In genomic region chr20:58619847-58620431, GRCh38 we compare ENCODE assay signal across 2 cellular contexts.
TF ChIP-seq lines count a peak whose summit lies in the region.

No MANE protein-coding gene starts in this region.

TF ChIP-seq in GM23338, 12 proteins besides CTCF, POLR2A, EP300 and RAD21:
- no peak for TF ChIP-seq CREB1 (CRISPR knock-in tag; IDR thresholded peaks at IDR 0.05; ENCODE audit: low read depth)
- TF ChIP-seq JUNB (IDR thresholded peaks at IDR 0.05; ENCODE audit: unreplicated experiment) = no peak
- TF ChIP-seq NANOG (IDR thresholded peaks at IDR 0.05; ENCODE audit: borderline replicate concordance) = no peak
- TF ChIP-seq EZH2phosphoT487 (IDR thresholded peaks at IDR 0.05; ENCODE audit: unreplicated experiment) = no peak
- no peak for TF ChIP-seq STAT1 (IDR thresholded peaks at IDR 0.05; ENCODE audit: unreplicated experiment)
- TF ChIP-seq, protein P1, sequence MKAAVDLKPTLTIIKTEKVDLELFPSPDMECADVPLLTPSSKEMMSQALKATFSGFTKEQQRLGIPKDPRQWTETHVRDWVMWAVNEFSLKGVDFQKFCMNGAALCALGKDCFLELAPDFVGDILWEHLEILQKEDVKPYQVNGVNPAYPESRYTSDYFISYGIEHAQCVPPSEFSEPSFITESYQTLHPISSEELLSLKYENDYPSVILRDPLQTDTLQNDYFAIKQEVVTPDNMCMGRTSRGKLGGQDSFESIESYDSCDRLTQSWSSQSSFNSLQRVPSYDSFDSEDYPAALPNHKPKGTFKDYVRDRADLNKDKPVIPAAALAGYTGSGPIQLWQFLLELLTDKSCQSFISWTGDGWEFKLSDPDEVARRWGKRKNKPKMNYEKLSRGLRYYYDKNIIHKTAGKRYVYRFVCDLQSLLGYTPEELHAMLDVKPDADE (IDR thresholded peaks at IDR 0.05) = peak; percentile 36
- no peak for TF ChIP-seq REST (IDR thresholded peaks at IDR 0.05; ENCODE audit: unreplicated experiment)
- TF ChIP-seq POLR2AphosphoS5 (IDR thresholded peaks at IDR 0.05; ENCODE audit: low read depth) = peak; percentile 95
- peak; percentile 24; the same call in 1 of the 2 replicates for TF ChIP-seq ZNF331 (CRISPR knock-in tag; IDR thresholded peaks at IDR 0.05; ENCODE audit: low read depth)
- no peak for TF ChIP-seq ZNF114 (CRISPR knock-in tag; IDR thresholded peaks at IDR 0.05)
- no peak for TF ChIP-seq EZH2 (IDR thresholded peaks at IDR 0.05; ENCODE audit: low read depth, unreplicated experiment)
- TF ChIP-seq, protein P2, sequence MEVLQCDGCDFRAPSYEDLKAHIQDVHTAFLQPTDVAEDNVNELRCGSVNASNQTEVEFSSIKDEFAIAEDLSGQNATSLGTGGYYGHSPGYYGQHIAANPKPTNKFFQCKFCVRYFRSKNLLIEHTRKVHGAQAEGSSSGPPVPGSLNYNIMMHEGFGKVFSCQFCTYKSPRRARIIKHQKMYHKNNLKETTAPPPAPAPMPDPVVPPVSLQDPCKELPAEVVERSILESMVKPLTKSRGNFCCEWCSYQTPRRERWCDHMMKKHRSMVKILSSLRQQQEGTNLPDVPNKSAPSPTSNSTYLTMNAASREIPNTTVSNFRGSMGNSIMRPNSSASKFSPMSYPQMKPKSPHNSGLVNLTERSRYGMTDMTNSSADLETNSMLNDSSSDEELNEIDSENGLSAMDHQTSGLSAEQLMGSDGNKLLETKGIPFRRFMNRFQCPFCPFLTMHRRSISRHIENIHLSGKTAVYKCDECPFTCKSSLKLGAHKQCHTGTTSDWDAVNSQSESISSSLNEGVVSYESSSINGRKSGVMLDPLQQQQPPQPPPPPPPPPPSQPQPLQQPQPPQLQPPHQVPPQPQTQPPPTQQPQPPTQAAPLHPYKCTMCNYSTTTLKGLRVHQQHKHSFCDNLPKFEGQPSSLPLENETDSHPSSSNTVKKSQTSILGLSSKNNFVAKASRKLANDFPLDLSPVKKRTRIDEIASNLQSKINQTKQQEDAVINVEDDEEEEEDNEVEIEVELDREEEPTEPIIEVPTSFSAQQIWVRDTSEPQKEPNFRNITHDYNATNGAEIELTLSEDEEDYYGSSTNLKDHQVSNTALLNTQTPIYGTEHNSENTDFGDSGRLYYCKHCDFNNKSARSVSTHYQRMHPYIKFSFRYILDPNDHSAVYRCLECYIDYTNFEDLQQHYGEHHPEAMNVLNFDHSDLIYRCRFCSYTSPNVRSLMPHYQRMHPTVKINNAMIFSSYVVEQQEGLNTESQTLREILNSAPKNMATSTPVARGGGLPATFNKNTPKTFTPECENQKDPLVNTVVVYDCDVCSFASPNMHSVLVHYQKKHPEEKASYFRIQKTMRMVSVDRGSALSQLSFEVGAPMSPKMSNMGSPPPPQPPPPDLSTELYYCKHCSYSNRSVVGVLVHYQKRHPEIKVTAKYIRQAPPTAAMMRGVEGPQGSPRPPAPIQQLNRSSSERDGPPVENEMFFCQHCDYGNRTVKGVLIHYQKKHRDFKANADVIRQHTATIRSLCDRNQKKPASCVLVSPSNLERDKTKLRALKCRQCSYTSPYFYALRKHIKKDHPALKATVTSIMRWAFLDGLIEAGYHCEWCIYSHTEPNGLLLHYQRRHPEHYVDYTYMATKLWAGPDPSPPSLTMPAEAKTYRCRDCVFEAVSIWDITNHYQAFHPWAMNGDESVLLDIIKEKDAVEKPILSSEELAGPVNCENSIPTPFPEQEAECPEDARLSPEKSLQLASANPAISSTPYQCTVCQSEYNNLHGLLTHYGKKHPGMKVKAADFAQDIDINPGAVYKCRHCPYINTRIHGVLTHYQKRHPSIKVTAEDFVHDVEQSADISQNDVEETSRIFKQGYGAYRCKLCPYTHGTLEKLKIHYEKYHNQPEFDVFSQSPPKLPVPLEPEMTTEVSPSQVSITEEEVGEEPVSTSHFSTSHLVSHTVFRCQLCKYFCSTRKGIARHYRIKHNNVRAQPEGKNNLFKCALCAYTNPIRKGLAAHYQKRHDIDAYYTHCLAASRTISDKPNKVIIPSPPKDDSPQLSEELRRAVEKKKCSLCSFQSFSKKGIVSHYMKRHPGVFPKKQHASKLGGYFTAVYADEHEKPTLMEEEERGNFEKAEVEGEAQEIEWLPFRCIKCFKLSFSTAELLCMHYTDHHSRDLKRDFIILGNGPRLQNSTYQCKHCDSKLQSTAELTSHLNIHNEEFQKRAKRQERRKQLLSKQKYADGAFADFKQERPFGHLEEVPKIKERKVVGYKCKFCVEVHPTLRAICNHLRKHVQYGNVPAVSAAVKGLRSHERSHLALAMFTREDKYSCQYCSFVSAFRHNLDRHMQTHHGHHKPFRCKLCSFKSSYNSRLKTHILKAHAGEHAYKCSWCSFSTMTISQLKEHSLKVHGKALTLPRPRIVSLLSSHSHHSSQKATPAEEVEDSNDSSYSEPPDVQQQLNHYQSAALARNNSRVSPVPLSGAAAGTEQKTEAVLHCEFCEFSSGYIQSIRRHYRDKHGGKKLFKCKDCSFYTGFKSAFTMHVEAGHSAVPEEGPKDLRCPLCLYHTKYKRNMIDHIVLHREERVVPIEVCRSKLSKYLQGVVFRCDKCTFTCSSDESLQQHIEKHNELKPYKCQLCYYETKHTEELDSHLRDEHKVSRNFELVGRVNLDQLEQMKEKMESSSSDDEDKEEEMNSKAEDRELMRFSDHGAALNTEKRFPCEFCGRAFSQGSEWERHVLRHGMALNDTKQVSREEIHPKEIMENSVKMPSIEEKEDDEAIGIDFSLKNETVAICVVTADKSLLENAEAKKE (CRISPR knock-in tag; IDR thresholded peaks at IDR 0.05) = peak; percentile 53; the same call in 1 of the 2 replicates
TF ChIP-seq in GM23338: peak in this region for 4.

TF ChIP-seq in K562, 482 proteins besides CTCF, POLR2A, EP300 and RAD21 (continues in another document):
- TF ChIP-seq TEAD4 (IDR thresholded peaks at IDR 0.05; ENCODE audit: low read length) (0 out of 2 replicates have a peak, but pooled peaks have one; percentile 48), TEAD4 (CRISPR knock-in tag; IDR thresholded peaks at IDR 0.05; ENCODE audit: borderline replicate concordance) (no peak), ZNF586 (CRISPR knock-in tag; conservative IDR thresholded peaks at IDR 0.05) (0 out of 2 replicates have a peak, but pooled peaks have one; percentile 48), ZBED1 (IDR thresholded peaks at IDR 0.05) (peak; percentile 80; the same call in 1 of the 2 replicates), PTBP1 (IDR thresholded peaks at IDR 0.05; ENCODE audit: low read depth, low read length) (no peak), POLR2B (IDR thresholded peaks at IDR 0.05; ENCODE audit: low read depth, partially characterized antibody) (no peak), NONO (IDR thresholded peaks at IDR 0.05; ENCODE audit: low read depth in 2 of 2, low read length in 1 of 2) (no peak), ZNF263 (CRISPR knock-in tag; IDR thresholded peaks at IDR 0.05; ENCODE audit: borderline replicate concordance) (no peak), RAD51 (IDR thresholded peaks at IDR 0.05; ENCODE audit: borderline replicate concordance, low read depth) (no peak), CC2D1A (IDR thresholded peaks at IDR 0.05) (no peak), NFXL1 (CRISPR knock-in tag; IDR thresholded peaks at IDR 0.05) (no peak), MTA2 (IDR thresholded peaks at IDR 0.05; ENCODE audit: low read depth) (no peak), CREB1 (IDR thresholded peaks at IDR 0.05) (no peak), CREB1 (CRISPR knock-in tag; IDR thresholded peaks at IDR 0.05) (no peak), ILF3 (IDR thresholded peaks at IDR 0.05; ENCODE audit: borderline replicate concordance) (0 out of 2 replicates have a peak, but pooled peaks have one; percentile 70), OTX1 (CRISPR knock-in tag; IDR thresholded peaks at IDR 0.05) (no peak), NCOA1 (IDR thresholded peaks at IDR 0.05; ENCODE audit: low read depth) (no peak), ELF1 (tag; IDR thresholded peaks at IDR 0.05) (no peak), YY1 (IDR thresholded peaks at IDR 0.05; ENCODE audit: borderline replicate concordance in 1 of 3, control insufficient read depth in 1 of 3, extremely low read depth in 1 of 3, insufficient read depth in 3 of 3, insufficient read length in 1 of 3, insufficient replicate concordance in 2 of 3, low read depth in 1 of 3, low read length in 2 of 3) (no peak), ZNF717 (CRISPR knock-in tag; IDR thresholded peaks at IDR 0.05) (0 out of 2 replicates have a peak, but pooled peaks have one; percentile 74), CHD4 (IDR thresholded peaks at IDR 0.05; ENCODE audit: insufficient read depth, insufficient replicate concordance, low read depth, low read length, poor library complexity, severe bottlenecking) (no peak), SUPT5H (IDR thresholded peaks at IDR 0.05) (peak; percentile 54; the same call in 1 of the 2 replicates), TAF1 (IDR thresholded peaks at IDR 0.05; ENCODE audit: control insufficient read depth, extremely low read depth, insufficient read depth, low read length, severe bottlenecking) (no peak), L3MBTL2 (IDR thresholded peaks at IDR 0.05) (no peak), ZNF830 (CRISPR knock-in tag; IDR thresholded peaks at IDR 0.05) (no peak), NRF1 (conservative IDR thresholded peaks at IDR 0.05 in 1 of 2, IDR thresholded peaks at IDR 0.05 in 1 of 2) (no peak), BCOR (IDR thresholded peaks at IDR 0.05) (no peak), ZNF316 (IDR thresholded peaks at IDR 0.05) (no peak), NFIC (IDR thresholded peaks at IDR 0.05) (no peak), FOXM1 (IDR thresholded peaks at IDR 0.05; ENCODE audit: low read depth) (no peak), FOXM1 (CRISPR knock-in tag; IDR thresholded peaks at IDR 0.05; ENCODE audit: low read depth) (0 out of 2 replicates have a peak, but pooled peaks have one; percentile 32), WHSC1 (IDR thresholded peaks at IDR 0.05; ENCODE audit: low read length) (no peak), TCF7L2 (IDR thresholded peaks at IDR 0.05; ENCODE audit: low read depth, low read length) (no peak), ELF4 (CRISPR knock-in tag; IDR thresholded peaks at IDR 0.05) (no peak), ZNF740 (CRISPR knock-in tag; IDR thresholded peaks at IDR 0.05) (no peak), ZNF740 (tag; IDR thresholded peaks at IDR 0.05) (no peak), DMBX1 (CRISPR knock-in tag; IDR thresholded peaks at IDR 0.05; ENCODE audit: borderline replicate concordance) (no peak)
- TF ChIP-seq, protein P3, sequence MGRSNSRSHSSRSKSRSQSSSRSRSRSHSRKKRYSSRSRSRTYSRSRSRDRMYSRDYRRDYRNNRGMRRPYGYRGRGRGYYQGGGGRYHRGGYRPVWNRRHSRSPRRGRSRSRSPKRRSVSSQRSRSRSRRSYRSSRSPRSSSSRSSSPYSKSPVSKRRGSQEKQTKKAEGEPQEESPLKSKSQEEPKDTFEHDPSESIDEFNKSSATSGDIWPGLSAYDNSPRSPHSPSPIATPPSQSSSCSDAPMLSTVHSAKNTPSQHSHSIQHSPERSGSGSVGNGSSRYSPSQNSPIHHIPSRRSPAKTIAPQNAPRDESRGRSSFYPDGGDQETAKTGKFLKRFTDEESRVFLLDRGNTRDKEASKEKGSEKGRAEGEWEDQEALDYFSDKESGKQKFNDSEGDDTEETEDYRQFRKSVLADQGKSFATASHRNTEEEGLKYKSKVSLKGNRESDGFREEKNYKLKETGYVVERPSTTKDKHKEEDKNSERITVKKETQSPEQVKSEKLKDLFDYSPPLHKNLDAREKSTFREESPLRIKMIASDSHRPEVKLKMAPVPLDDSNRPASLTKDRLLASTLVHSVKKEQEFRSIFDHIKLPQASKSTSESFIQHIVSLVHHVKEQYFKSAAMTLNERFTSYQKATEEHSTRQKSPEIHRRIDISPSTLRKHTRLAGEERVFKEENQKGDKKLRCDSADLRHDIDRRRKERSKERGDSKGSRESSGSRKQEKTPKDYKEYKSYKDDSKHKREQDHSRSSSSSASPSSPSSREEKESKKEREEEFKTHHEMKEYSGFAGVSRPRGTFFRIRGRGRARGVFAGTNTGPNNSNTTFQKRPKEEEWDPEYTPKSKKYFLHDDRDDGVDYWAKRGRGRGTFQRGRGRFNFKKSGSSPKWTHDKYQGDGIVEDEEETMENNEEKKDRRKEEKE (IDR thresholded peaks at IDR 0.05; ENCODE audit: borderline replicate concordance in 1 of 2, control insufficient read depth in 1 of 2, low read depth in 2 of 2, low read length in 1 of 2) = peak in 1 of 2 experiments; percentile 76; a peak in 2 of 4 replicates
- TF ChIP-seq, protein P4, sequence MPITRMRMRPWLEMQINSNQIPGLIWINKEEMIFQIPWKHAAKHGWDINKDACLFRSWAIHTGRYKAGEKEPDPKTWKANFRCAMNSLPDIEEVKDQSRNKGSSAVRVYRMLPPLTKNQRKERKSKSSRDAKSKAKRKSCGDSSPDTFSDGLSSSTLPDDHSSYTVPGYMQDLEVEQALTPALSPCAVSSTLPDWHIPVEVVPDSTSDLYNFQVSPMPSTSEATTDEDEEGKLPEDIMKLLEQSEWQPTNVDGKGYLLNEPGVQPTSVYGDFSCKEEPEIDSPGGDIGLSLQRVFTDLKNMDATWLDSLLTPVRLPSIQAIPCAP (CRISPR knock-in tag; IDR thresholded peaks at IDR 0.05; ENCODE audit: borderline replicate concordance) = no peak
- TF ChIP-seq, protein P5, sequence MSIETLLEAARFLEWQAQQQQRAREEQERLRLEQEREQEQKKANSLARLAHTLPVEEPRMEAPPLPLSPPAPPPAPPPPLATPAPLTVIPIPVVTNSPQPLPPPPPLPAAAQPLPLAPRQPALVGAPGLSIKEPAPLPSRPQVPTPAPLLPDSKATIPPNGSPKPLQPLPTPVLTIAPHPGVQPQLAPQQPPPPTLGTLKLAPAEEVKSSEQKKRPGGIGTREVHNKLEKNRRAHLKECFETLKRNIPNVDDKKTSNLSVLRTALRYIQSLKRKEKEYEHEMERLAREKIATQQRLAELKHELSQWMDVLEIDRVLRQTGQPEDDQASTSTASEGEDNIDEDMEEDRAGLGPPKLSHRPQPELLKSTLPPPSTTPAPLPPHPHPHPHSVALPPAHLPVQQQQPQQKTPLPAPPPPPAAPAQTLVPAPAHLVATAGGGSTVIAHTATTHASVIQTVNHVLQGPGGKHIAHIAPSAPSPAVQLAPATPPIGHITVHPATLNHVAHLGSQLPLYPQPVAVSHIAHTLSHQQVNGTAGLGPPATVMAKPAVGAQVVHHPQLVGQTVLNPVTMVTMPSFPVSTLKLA (conservative IDR thresholded peaks at IDR 0.05) = no peak
- TF ChIP-seq, protein P6, sequence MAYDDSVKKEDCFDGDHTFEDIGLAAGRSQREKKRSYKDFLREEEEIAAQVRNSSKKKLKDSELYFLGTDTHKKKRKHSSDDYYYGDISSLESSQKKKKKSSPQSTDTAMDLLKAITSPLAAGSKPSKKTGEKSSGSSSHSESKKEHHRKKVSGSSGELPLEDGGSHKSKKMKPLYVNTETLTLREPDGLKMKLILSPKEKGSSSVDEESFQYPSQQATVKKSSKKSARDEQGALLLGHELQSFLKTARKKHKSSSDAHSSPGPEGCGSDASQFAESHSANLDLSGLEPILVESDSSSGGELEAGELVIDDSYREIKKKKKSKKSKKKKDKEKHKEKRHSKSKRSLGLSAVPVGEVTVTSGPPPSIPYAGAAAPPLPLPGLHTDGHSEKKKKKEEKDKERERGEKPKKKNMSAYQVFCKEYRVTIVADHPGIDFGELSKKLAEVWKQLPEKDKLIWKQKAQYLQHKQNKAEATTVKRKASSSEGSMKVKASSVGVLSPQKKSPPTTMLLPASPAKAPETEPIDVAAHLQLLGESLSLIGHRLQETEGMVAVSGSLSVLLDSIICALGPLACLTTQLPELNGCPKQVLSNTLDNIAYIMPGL (CRISPR knock-in tag; IDR thresholded peaks at IDR 0.05) = no peak
